ENCODE assay signal across 1 cellular context in the genomic region with DNA sequence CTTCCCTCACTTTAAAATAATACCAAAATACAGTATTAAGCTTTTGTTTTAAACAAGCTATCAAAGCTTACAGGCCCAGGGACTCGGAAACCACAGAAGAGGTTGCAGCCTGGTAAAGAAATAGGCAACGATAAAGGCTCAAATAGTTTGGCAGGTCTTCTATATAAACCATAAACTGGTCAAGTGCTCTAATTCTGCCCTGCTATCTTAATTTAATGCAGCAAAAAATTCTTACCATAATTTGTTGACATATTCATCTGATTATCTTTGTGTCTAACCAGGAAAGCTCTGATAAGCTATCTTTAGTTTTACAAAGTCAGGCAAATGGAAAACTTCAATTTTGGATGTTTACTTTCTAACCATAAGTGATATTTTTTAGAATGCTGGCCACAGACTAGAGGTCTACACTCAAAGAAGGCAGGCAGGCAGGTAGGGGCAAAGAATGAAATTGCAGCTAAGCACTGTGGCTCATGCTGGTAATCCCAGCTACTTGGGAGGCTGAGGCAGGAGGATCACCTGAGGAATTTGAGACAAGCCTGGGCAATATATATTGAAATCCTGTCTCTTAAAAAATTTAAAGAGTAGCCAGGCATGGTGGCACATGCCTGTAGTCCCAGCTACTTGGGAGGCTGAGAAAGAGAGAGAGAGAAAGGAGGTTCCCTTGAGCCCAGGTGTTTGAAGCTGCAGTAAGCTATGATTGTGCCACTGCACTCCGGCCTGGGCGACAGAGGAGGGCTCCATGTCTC.
TF ChIP-seq lines count a peak whose summit lies in the region.

No MANE protein-coding gene starts in this region.

TF ChIP-seq in HEK293, 187 proteins besides CTCF, POLR2A, EP300 and RAD21:
- TF ChIP-seq, protein P1, sequence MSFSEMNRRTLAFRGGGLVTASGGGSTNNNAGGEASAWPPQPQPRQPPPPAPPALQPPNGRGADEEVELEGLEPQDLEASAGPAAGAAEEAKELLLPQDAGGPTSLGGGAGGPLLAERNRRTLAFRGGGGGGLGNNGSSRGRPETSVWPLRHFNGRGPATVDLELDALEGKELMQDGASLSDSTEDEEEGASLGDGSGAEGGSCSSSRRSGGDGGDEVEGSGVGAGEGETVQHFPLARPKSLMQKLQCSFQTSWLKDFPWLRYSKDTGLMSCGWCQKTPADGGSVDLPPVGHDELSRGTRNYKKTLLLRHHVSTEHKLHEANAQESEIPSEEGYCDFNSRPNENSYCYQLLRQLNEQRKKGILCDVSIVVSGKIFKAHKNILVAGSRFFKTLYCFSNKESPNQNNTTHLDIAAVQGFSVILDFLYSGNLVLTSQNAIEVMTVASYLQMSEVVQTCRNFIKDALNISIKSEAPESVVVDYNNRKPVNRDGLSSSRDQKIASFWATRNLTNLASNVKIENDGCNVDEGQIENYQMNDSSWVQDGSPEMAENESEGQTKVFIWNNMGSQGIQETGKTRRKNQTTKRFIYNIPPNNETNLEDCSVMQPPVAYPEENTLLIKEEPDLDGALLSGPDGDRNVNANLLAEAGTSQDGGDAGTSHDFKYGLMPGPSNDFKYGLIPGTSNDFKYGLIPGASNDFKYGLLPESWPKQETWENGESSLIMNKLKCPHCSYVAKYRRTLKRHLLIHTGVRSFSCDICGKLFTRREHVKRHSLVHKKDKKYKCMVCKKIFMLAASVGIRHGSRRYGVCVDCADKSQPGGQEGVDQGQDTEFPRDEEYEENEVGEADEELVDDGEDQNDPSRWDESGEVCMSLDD (tag by site-specific recombination; IDR thresholded peaks at IDR 0.05): no peak
- no peak for TF ChIP-seq ZNF701 (tag by site-specific recombination; IDR thresholded peaks at IDR 0.05)
- TF ChIP-seq ZNF112 (tag by site-specific recombination; IDR thresholded peaks at IDR 0.05): no peak
- TF ChIP-seq, protein P2, sequence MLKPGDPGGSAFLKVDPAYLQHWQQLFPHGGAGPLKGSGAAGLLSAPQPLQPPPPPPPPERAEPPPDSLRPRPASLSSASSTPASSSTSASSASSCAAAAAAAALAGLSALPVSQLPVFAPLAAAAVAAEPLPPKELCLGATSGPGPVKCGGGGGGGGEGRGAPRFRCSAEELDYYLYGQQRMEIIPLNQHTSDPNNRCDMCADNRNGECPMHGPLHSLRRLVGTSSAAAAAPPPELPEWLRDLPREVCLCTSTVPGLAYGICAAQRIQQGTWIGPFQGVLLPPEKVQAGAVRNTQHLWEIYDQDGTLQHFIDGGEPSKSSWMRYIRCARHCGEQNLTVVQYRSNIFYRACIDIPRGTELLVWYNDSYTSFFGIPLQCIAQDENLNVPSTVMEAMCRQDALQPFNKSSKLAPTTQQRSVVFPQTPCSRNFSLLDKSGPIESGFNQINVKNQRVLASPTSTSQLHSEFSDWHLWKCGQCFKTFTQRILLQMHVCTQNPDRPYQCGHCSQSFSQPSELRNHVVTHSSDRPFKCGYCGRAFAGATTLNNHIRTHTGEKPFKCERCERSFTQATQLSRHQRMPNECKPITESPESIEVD (tag by site-specific recombination; IDR thresholded peaks at IDR 0.05): peak; percentile 74
- 0 out of 2 replicates have a peak, but pooled peaks have one; percentile 17 for TF ChIP-seq OSR2 (tag by site-specific recombination; IDR thresholded peaks at IDR 0.05)
TF ChIP-seq in HEK293: peak in this region for 2.
